ENCODE assay signal across 19 cellular contexts in genomic region chr7:67854784-67855183, GRCh38.
"Had no signal": no experiment of that assay in that cellular context is flagged by ENCODE, and none has a peak within 500 bp of the region (broad histone marks: within the 10 kb centered on the region; RNA-seq: fewer than 3 reads in every experiment).

No MANE protein-coding gene starts in this region.

- H3K9me3 ChIP-seq: heart right ventricle, left lung, thyroid gland had no signal

- H3K4me3 ChIP-seq: heart right ventricle, left lung, spleen, thyroid gland had no signal

- H3K4me1 Mint-ChIP-seq: activated CD4-positive, alpha-beta memory T cell treated with anti-CD3 and anti-CD28 coated beads, Interleukin-2, amount 10 ng/mL, durations not matched to agents 7 days and 5 days; activated CD4-positive, alpha-beta T cell treated with anti-CD3 and anti-CD28 coated beads, Interleukin-2, amount 10 ng/mL, durations not matched to agents 24 days and 14 days; activated naive CD8-positive, alpha-beta T cell treated with anti-CD3 and anti-CD28 coated beads, Interleukin-2, amount 50 U/mL, for 24 hours; mesothelial cell of epicardium had no signal

- DNase-seq: activated CD4-positive, alpha-beta memory T cell treated with anti-CD3 and anti-CD28 coated beads, Interleukin-2, amount 10 ng/mL, durations not matched to agents 7 days and 5 days; activated CD4-positive, alpha-beta T cell treated with anti-CD3 and anti-CD28 coated beads, Interleukin-2, amount 10 ng/mL, durations not matched to agents 24 days and 14 days; activated gamma-delta T cell; activated naive CD4-positive, alpha-beta T cell treated with anti-CD3 and anti-CD28 coated beads, Interleukin-2, amount 50 U/mL, for 16 hours; activated naive CD8-positive, alpha-beta T cell treated with anti-CD3 and anti-CD28 coated beads, Interleukin-2, amount 50 U/mL, for 24 hours; activated T-cell treated with anti-CD3 and anti-CD28 coated beads for 4 hours; cortex of kidney; heart right ventricle; kidney; left lung; spleen; stimulated activated CD4-positive, alpha-beta T cell treated with anti-CD3 and anti-CD28 coated beads, Interleukin-4, amount 100 ng/mL, for 4 hours; thyroid gland had no signal

- H3K36me3 ChIP-seq: heart right ventricle, left lung, spleen, thyroid gland had no signal

- H3K4me3 Mint-ChIP-seq: activated CD4-positive, alpha-beta memory T cell treated with anti-CD3 and anti-CD28 coated beads, Interleukin-2, amount 10 ng/mL, durations not matched to agents 7 days and 5 days; activated CD4-positive, alpha-beta T cell treated with anti-CD3 and anti-CD28 coated beads, Interleukin-2, amount 10 ng/mL, durations not matched to agents 24 days and 14 days; activated naive CD8-positive, alpha-beta T cell treated with anti-CD3 and anti-CD28 coated beads, Interleukin-2, amount 50 U/mL, for 24 hours; activated T-helper 1 cell treated with anti-CD3 and anti-CD28 coated beads, Interleukin-12 subunit alpha, Interleukin-12 subunit beta, Interleukin-2, Interleukin-4 antibody, amounts not matched to agents 30 ng/mL and 10 ng/mL and 1 ng/mL, durations not matched to agents 14 hours and 24 hours and 36 hours; mesothelial cell of epicardium; natural killer cell treated with Interleukin-12 subunit alpha and Interleukin-12 subunit beta and Interleukin-15 and Interleukin-18, amount 100 ng/mL, for 72 hours; stimulated activated naive CD8-positive, alpha-beta T cell treated with anti-CD3 and anti-CD28 coated beads, Interleukin-15, Interleukin-2, amounts not matched to agents 100 ng/mL and 50 ng/mL, for 24 hours; T-helper 1 cell treated with Interleukin-12 subunit alpha and Interleukin-12 subunit beta and Interleukin-4 antibody, amounts not matched to agents 30 μg/mL and 1 μg/mL, for 36 hours had no signal

- H3K27ac Mint-ChIP-seq: activated CD4-positive, alpha-beta memory T cell treated with anti-CD3 and anti-CD28 coated beads, Interleukin-2, amount 10 ng/mL, durations not matched to agents 7 days and 5 days; activated CD4-positive, alpha-beta T cell treated with anti-CD3 and anti-CD28 coated beads, Interleukin-2, amount 10 ng/mL, durations not matched to agents 24 days and 14 days; activated naive CD8-positive, alpha-beta T cell treated with anti-CD3 and anti-CD28 coated beads, Interleukin-2, amount 50 U/mL, for 24 hours; activated T-helper 1 cell treated with anti-CD3 and anti-CD28 coated beads, Interleukin-12 subunit alpha, Interleukin-12 subunit beta, Interleukin-2, Interleukin-4 antibody, amounts not matched to agents 30 ng/mL and 10 ng/mL and 1 ng/mL, durations not matched to agents 14 hours and 24 hours and 36 hours; mesothelial cell of epicardium; natural killer cell treated with Interleukin-12 subunit alpha and Interleukin-12 subunit beta and Interleukin-15 and Interleukin-18, amount 100 ng/mL, for 72 hours; stimulated activated naive CD8-positive, alpha-beta T cell treated with anti-CD3 and anti-CD28 coated beads, Interleukin-15, Interleukin-2, amounts not matched to agents 100 ng/mL and 50 ng/mL, for 24 hours; T-helper 1 cell treated with Interleukin-12 subunit alpha and Interleukin-12 subunit beta and Interleukin-4 antibody, amounts not matched to agents 30 μg/mL and 1 μg/mL, for 36 hours had no signal

- H3K36me3 Mint-ChIP-seq: mesothelial cell of epicardium had no signal

- H3K4me1 ChIP-seq: heart right ventricle, left lung, parathyroid adenoma, spleen, thyroid gland had no signal

- H3K27me3 ChIP-seq: left lung, thyroid gland had no signal

- H3K27me3 Mint-ChIP-seq: activated CD4-positive, alpha-beta memory T cell treated with anti-CD3 and anti-CD28 coated beads, Interleukin-2, amount 10 ng/mL, durations not matched to agents 7 days and 5 days; activated CD4-positive, alpha-beta T cell treated with anti-CD3 and anti-CD28 coated beads, Interleukin-2, amount 10 ng/mL, durations not matched to agents 24 days and 14 days; activated naive CD8-positive, alpha-beta T cell treated with anti-CD3 and anti-CD28 coated beads, Interleukin-2, amount 50 U/mL, for 24 hours; natural killer cell treated with Interleukin-12 subunit alpha and Interleukin-12 subunit beta and Interleukin-15 and Interleukin-18, amount 100 ng/mL, for 72 hours; stimulated activated naive CD8-positive, alpha-beta T cell treated with anti-CD3 and anti-CD28 coated beads, Interleukin-15, Interleukin-2, amounts not matched to agents 100 ng/mL and 50 ng/mL, for 24 hours had no signal
